In genomic region chr9:24986331-24986730, GRCh38 we compare ENCODE assay signal across 18 cellular contexts.
A peak's percentile ranks its signal among the peaks of the same experiment; 100 is the strongest.
DNase-seq lines count a peak whose midpoint lies in the region; ATAC-seq and TF ChIP-seq lines count a peak whose summit lies in the region.
"Had no signal": no experiment of that assay in that cellular context is flagged by ENCODE, and none has a peak within 500 bp of the region (broad histone marks: within the 10 kb centered on the region; RNA-seq: fewer than 3 reads in every experiment).

No MANE protein-coding gene starts in this region.

- in situ Hi-C loops in transverse colon (cut with MboI; ENCODE audit: low pct_ligation_motif_present in 1 of 4, low pct_unique_long_range_greater_than_20kb in 1 of 4, low sequenced_read_pairs in 3 of 4): no loop called here

- intact Hi-C loops in transverse colon (cut with DNase I; ENCODE audit: low total_unique reads): no loop called here
- intact Hi-C loops in ascending aorta (cut with DNase I): no loop called here

- no peaks in the 10 kb centered on the region for H4K20me1 ChIP-seq in GM23338 (replicated peaks; ENCODE audit: insufficient read depth)
- H4K20me1 ChIP-seq: BLaER1 had no signal

- H3K9me3 ChIP-seq in endodermal cell (ENCODE audit: control insufficient read depth, low read length) (no peaks in the 10 kb centered on the region), transverse colon (no peaks in the 10 kb centered on the region), ascending aorta (no peaks in the 10 kb centered on the region)
- H3K9me3 ChIP-seq: BLaER1 had no signal

- no peak overlapping the region for H2AFZ ChIP-seq in GM23338

- H3K79me2 ChIP-seq in GM23338 (replicated peaks; ENCODE audit: insufficient read depth) (no peaks in the 10 kb centered on the region), mesendoderm (ENCODE audit: control insufficient read depth, insufficient read depth, low read length) (no peaks in the 10 kb centered on the region)

- H3K4me1 ChIP-seq in GM23338 (ENCODE audit: insufficient read depth) (no peaks in the 10 kb centered on the region), endodermal cell (ENCODE audit: control insufficient read depth, insufficient read depth, low read length) (no peaks in the 10 kb centered on the region), mesendoderm (ENCODE audit: control insufficient read depth, low read depth, low read length) (no peaks in the 10 kb centered on the region), transverse colon (no peaks in the 10 kb centered on the region), ascending aorta (no peaks in the 10 kb centered on the region)
- H3K4me1 ChIP-seq: BLaER1 had no signal

- H4K5ac ChIP-seq in mesendoderm (ENCODE audit: low read length): no peak overlapping the region

- no peak overlapping the region for H3K56ac ChIP-seq in mesendoderm (ENCODE audit: low read length)

- H3K18ac ChIP-seq in mesendoderm (ENCODE audit: low read length): no peak overlapping the region

- peaks cover 3% of the 10 kb centered on the region; the same call in 1 of the 3 replicates for H3K9me3 Mint-ChIP-seq in GM23338
- no peaks in the 10 kb centered on the region for H3K9me3 Mint-ChIP-seq in endodermal cell

- H3K4ac ChIP-seq in mesendoderm (ENCODE audit: low read depth, low read length): no peak overlapping the region

- no peak overlapping the region for H3K4me2 ChIP-seq in GM23338
- H3K4me2 ChIP-seq in mesendoderm (ENCODE audit: low read length): no peak overlapping the region
- H3K4me2 ChIP-seq: BLaER1 had no signal

- no peak overlapping the region for H4K8ac ChIP-seq in mesendoderm (ENCODE audit: low read depth, low read length)

- peak; percentile 35; the same call in 2 of the 3 replicates for ATAC-seq in GM23338
- ATAC-seq: K562 had no signal

- H3F3A ChIP-seq in GM23338 (replicated peaks; ENCODE audit: low read depth): no peaks in the 10 kb centered on the region

- no peaks in the 10 kb centered on the region for H3K79me1 ChIP-seq in mesendoderm (ENCODE audit: low read length)

- H3K23ac ChIP-seq in mesendoderm (ENCODE audit: low read length): no peak overlapping the region

- H3K4me1 Mint-ChIP-seq in GM23338 (no peaks in the 10 kb centered on the region), endodermal cell (no peaks in the 10 kb centered on the region)
- H3K4me1 Mint-ChIP-seq: CD4-positive, alpha-beta memory T cell had no signal

- peak; percentile 41 for DNase-seq in GM23338 (ENCODE audit: low spot score)
- peak; percentile 0 for DNase-seq in NB4 (ENCODE audit: low read depth)
- DNase-seq in endodermal cell: peak; percentile 69
- DNase-seq in mesendoderm: peak; percentile 18
- DNase-seq in transverse colon: no peak
- no peak for DNase-seq in ascending aorta (ENCODE audit: low spot score in 2 of 2)
- no peak for DNase-seq in anterior cingulate cortex (lab: John Stamatoyannopoulos, UW)
- DNase-seq: CD4-positive, alpha-beta memory T cell; DMS153; GDM1; HCEC 1CT; NCI-H1694 treated with DMSO at 0.1 percent for 48 hours; NCI-H510A; NCI-H774; SIG-M5 had no signal

- H3K27ac Mint-ChIP-seq in GM23338: no peak overlapping the region
- no peak overlapping the region for H3K27ac Mint-ChIP-seq in endodermal cell
- H3K27ac Mint-ChIP-seq: CD4-positive, alpha-beta memory T cell had no signal

- H3K27ac ChIP-seq in GM23338 (ENCODE audit: low read depth) (no peak overlapping the region), endodermal cell (ENCODE audit: low read depth, low read length) (no peak overlapping the region), mesendoderm (ENCODE audit: low read depth, low read length) (no peak overlapping the region), transverse colon (no peak overlapping the region), ascending aorta (no peak overlapping the region)
- H3K27ac ChIP-seq: BLaER1, RWPE1 had no signal

- TF ChIP-seq EP300 in transverse colon (IDR thresholded peaks at IDR 0.05; ENCODE audit: low read depth): no peak

- H3K9ac ChIP-seq in endodermal cell (ENCODE audit: extremely low read depth, low read length, poor library complexity, severe bottlenecking): no peak overlapping the region
- H3K9ac ChIP-seq in mesendoderm (ENCODE audit: low read length): no peak overlapping the region
- H3K9ac ChIP-seq: BLaER1 had no signal

- H2BK120ac ChIP-seq in mesendoderm (ENCODE audit: low read depth, low read length): no peak overlapping the region

- no peak overlapping the region for H2BK5ac ChIP-seq in mesendoderm (ENCODE audit: low read length)

- TF ChIP-seq CTCF in GM23338 (conservative IDR thresholded peaks at IDR 0.05; ENCODE audit: low read depth in 2 of 2) (no peak), NB4 (IDR thresholded peaks at IDR 0.05; ENCODE audit: low read depth, low read length) (no peak), endodermal cell (conservative IDR thresholded peaks at IDR 0.05) (no peak), transverse colon (IDR thresholded peaks at IDR 0.05) (no peak), ascending aorta (IDR thresholded peaks at IDR 0.05) (no peak)

- H3K9me2 ChIP-seq in GM23338 (ENCODE audit: insufficient read depth): no peaks in the 10 kb centered on the region

- no peak for TF ChIP-seq POLR2A in NB4 (IDR thresholded peaks at IDR 0.05; ENCODE audit: extremely low read depth, insufficient read length)
- no peak for TF ChIP-seq POLR2A in transverse colon (IDR thresholded peaks at IDR 0.05)

- H3K27me3 Mint-ChIP-seq in GM23338 (ENCODE audit: insufficient read depth, low read depth, poor library complexity): no peaks in the 10 kb centered on the region
- no peaks in the 10 kb centered on the region for H3K27me3 Mint-ChIP-seq in endodermal cell (ENCODE audit: insufficient read depth)
- H3K27me3 Mint-ChIP-seq: CD4-positive, alpha-beta memory T cell had no signal

- H3K4me3 Mint-ChIP-seq in GM23338: no peak overlapping the region
- H3K4me3 Mint-ChIP-seq in endodermal cell: no peak overlapping the region
- H3K4me3 Mint-ChIP-seq: CD4-positive, alpha-beta memory T cell had no signal

- H3K27me3 ChIP-seq in GM23338 (ENCODE audit: insufficient read depth): no peaks in the 10 kb centered on the region
- H3K27me3 ChIP-seq in endodermal cell (ENCODE audit: control insufficient read depth, insufficient read depth, low read length, poor library complexity, severe bottlenecking): no peaks in the 10 kb centered on the region
- H3K27me3 ChIP-seq in mesendoderm (ENCODE audit: insufficient read depth, low read length, poor library complexity): no peaks in the 10 kb centered on the region
- H3K27me3 ChIP-seq in transverse colon: no peaks in the 10 kb centered on the region
- no peaks in the 10 kb centered on the region for H3K27me3 ChIP-seq in ascending aorta
- H3K27me3 ChIP-seq: BLaER1 had no signal

- H3K36me3 Mint-ChIP-seq in GM23338 (ENCODE audit: low read depth): no peaks in the 10 kb centered on the region
- H3K36me3 Mint-ChIP-seq in endodermal cell (ENCODE audit: low read depth): no peaks in the 10 kb centered on the region
- H3K36me3 Mint-ChIP-seq: CD4-positive, alpha-beta memory T cell had no signal

- no peak overlapping the region for H2AK5ac ChIP-seq in mesendoderm (ENCODE audit: low read length)

- no peak overlapping the region for H3K4me3 ChIP-seq in GM23338
- H3K4me3 ChIP-seq in NB4 (ENCODE audit: low read depth, low read length): no peak overlapping the region
- no peak overlapping the region for H3K4me3 ChIP-seq in endodermal cell (ENCODE audit: low read length)
- no peak overlapping the region for H3K4me3 ChIP-seq in mesendoderm (ENCODE audit: low read length)
- H3K4me3 ChIP-seq in transverse colon: no peak overlapping the region
- H3K4me3 ChIP-seq in ascending aorta: no peak overlapping the region
- H3K4me3 ChIP-seq: BLaER1, K562 had no signal

- WGBS in endodermal cell (ENCODE audit: insufficient coverage in 1 of 2, insufficient read length in 1 of 2), 2 experiments: 87 to 90% methylated on average over 2 to 3 of the region's 3 CpGs
- no CpG with 5 or more reads among the region's 3 CpGs for WGBS in mesendoderm (ENCODE audit: extremely low coverage, insufficient coverage, low lambda C conversion rate)
- WGBS in transverse colon (ENCODE audit: low coverage in 1 of 2), 2 donors: 43 to 67% methylated on average over 3 of the region's 3 CpGs

- H3K36me3 ChIP-seq in GM23338 (ENCODE audit: insufficient read depth) (no peaks in the 10 kb centered on the region), endodermal cell (ENCODE audit: control insufficient read depth, insufficient read depth, low read length) (no peaks in the 10 kb centered on the region), mesendoderm (ENCODE audit: control insufficient read depth, insufficient read depth, low read length) (no peaks in the 10 kb centered on the region), transverse colon (no peaks in the 10 kb centered on the region), ascending aorta (no peaks in the 10 kb centered on the region)
- H3K36me3 ChIP-seq: BLaER1 had no signal

- H2BK15ac ChIP-seq in mesendoderm (replicated peaks; ENCODE audit: low read depth): no peak overlapping the region

TF ChIP-seq in GM23338, 12 proteins besides CTCF, POLR2A, EP300 and RAD21:
- TF ChIP-seq CREB1 (CRISPR knock-in tag; IDR thresholded peaks at IDR 0.05; ENCODE audit: low read depth): no peak
- TF ChIP-seq REST (IDR thresholded peaks at IDR 0.05; ENCODE audit: unreplicated experiment): peak; percentile 78
TF ChIP-seq in GM23338: peak in this region for 1.

Comparison
In these comparisons a context has a peak if more than half of its experiments do, and no peak if none do; other contexts are left out.
1. DNase-seq: peak in GM23338 (single experiment), NB4 (single experiment), endodermal cell (single experiment) and mesendoderm (single experiment); none in transverse colon (single experiment), ascending aorta (0 of 2) and anterior cingulate cortex (0 of 58).